Comparison of ENCODE assay signal across 24 cellular contexts in the genomic region with DNA sequence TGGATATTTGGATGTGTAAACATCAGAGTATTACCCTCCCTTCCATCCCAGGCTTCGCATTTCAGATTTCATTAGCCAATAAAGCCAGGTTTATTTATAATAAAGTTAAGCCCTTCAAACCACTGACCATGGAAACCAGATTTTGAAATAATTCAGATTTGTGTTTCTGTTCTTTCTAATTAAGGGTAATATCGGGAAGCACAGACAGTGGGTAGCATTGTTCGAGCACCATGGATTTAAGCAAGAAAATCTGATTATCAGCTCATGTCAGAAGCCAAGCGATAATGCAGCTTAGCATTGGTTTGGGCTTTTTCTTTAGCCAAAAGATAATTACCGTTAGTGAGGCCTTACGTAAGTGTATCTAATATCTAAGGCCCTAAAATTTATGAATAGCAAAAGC.
"Had no signal": no experiment of that assay in that cellular context is flagged by ENCODE, and none has a peak within 500 bp of the region (broad histone marks: within the 10 kb centered on the region; RNA-seq: fewer than 3 reads in every experiment).

No MANE protein-coding gene starts in this region.

- H3K4me3 ChIP-seq: left ventricle myocardium inferior, lung, ovary, prostate gland, right atrium auricular region, right lobe of liver, smooth muscle cell, stomach, testis, thyroid gland, transverse colon, upper lobe of left lung, vagina had no signal

- H3K36me3 Mint-ChIP-seq: mesothelial cell of epicardium; natural killer cell treated with Interleukin-12 subunit alpha and Interleukin-12 subunit beta and Interleukin-15 and Interleukin-18, amount 100 ng/mL, for 72 hours had no signal

- H3K4me2 ChIP-seq: smooth muscle cell had no signal

- H3K36me3 ChIP-seq: left ventricle myocardium inferior, ovary, prostate gland, right atrium auricular region, right lobe of liver, stomach, thyroid gland, transverse colon, upper lobe of left lung, vagina had no signal

- H3K4me3 Mint-ChIP-seq: mesothelial cell of epicardium; naive thymus-derived CD4-positive, alpha-beta T cell; natural killer cell treated with Interleukin-12 subunit alpha and Interleukin-12 subunit beta and Interleukin-15 and Interleukin-18, amount 100 ng/mL, for 72 hours; stimulated activated memory B cell treated with anti-CD40 and anti-IgM and Interleukin-4, amounts not matched to agents 10 μg/mL and 1 μg/mL and 100 μg/mL, for 72 hours had no signal

- ATAC-seq: naive thymus-derived CD4-positive, alpha-beta T cell; natural killer cell treated with Interleukin-12 subunit alpha and Interleukin-12 subunit beta and Interleukin-15 and Interleukin-18, amount 100 ng/mL, for 72 hours; right lobe of liver; stimulated activated memory B cell treated with anti-CD40 and anti-IgM and Interleukin-4, amounts not matched to agents 10 μg/mL and 1 μg/mL and 100 μg/mL, for 72 hours; stimulated activated naive CD8-positive, alpha-beta T cell treated with anti-CD3 and anti-CD28 coated beads, Interleukin-15, Interleukin-2, amounts not matched to agents 100 U/mL and 50 U/mL, for 24 hours had no signal

- DNase-seq: islet precursor cell; left ventricle myocardium inferior; mesendoderm; naive thymus-derived CD4-positive, alpha-beta T cell; ovary; right lobe of liver; stimulated activated CD4-positive, alpha-beta T cell treated with anti-CD3 and anti-CD28 coated beads, Interleukin-1b, Interleukin-23, amount 100 ng/mL, for 48 hours; stimulated activated CD4-positive, alpha-beta T cell treated with anti-CD3 and anti-CD28 coated beads, Interleukin-2, amount 100 ng/mL, for 48 hours; stimulated activated CD4-positive, alpha-beta T cell treated with anti-CD3 and anti-CD28 coated beads, Interleukin-4, amount 100 ng/mL, for 4 hours; stimulated activated CD8-positive, alpha-beta memory T cell treated with anti-CD3 and anti-CD28 coated beads, Interleukin-4, amount 100 ng/mL, for 48 hours; stimulated activated naive CD8-positive, alpha-beta T cell treated with anti-CD3 and anti-CD28 coated beads, Interleukin-15, Interleukin-2, amounts not matched to agents 100 U/mL and 50 U/mL, for 24 hours; stomach; testis; thyroid gland; transverse colon; upper lobe of left lung had no signal

- H3K9me3 ChIP-seq: left ventricle myocardium inferior, ovary, prostate gland, right atrium auricular region, right lobe of liver, stomach, testis, thyroid gland, transverse colon, upper lobe of left lung, vagina had no signal

- H3K27ac ChIP-seq: left ventricle myocardium inferior, ovary, prostate gland, right atrium auricular region, right lobe of liver, stomach, testis, thyroid gland, transverse colon, upper lobe of left lung, vagina had no signal

- H3K27me3 ChIP-seq: ovary, right atrium auricular region, right lobe of liver, stomach, testis, thyroid gland, transverse colon, upper lobe of left lung, vagina had no signal

- H3K4me1 ChIP-seq: left ventricle myocardium inferior, prostate gland, right atrium auricular region, right lobe of liver, stomach, testis, thyroid gland, transverse colon, upper lobe of left lung, vagina had no signal

- H3K27me3 Mint-ChIP-seq: naive thymus-derived CD4-positive, alpha-beta T cell; natural killer cell treated with Interleukin-12 subunit alpha and Interleukin-12 subunit beta and Interleukin-15 and Interleukin-18, amount 100 ng/mL, for 72 hours; stimulated activated memory B cell treated with anti-CD40 and anti-IgM and Interleukin-4, amounts not matched to agents 10 μg/mL and 1 μg/mL and 100 μg/mL, for 72 hours had no signal

- H3K4me1 Mint-ChIP-seq: mesothelial cell of epicardium had no signal

- H3K9me3 Mint-ChIP-seq: mesothelial cell of epicardium; stimulated activated memory B cell treated with anti-CD40 and anti-IgM and Interleukin-4, amounts not matched to agents 10 μg/mL and 1 μg/mL and 100 μg/mL, for 72 hours had no signal

- H3K27ac Mint-ChIP-seq: mesothelial cell of epicardium; natural killer cell treated with Interleukin-12 subunit alpha and Interleukin-12 subunit beta and Interleukin-15 and Interleukin-18, amount 100 ng/mL, for 72 hours; stimulated activated memory B cell treated with anti-CD40 and anti-IgM and Interleukin-4, amounts not matched to agents 10 μg/mL and 1 μg/mL and 100 μg/mL, for 72 hours had no signal
